23 cellular contexts compared by ENCODE assay signal in genomic region chr2:136927156-136927555, GRCh38.
DNase-seq lines count a peak whose midpoint lies in the region; ATAC-seq, FAIRE-seq and TF ChIP-seq lines count a peak whose summit lies in the region.
"Had no signal": no experiment of that assay in that cellular context is flagged by ENCODE, and none has a peak within 500 bp of the region (broad histone marks: within the 10 kb centered on the region; RNA-seq: fewer than 3 reads in every experiment).

No MANE protein-coding gene starts in this region.

- no peak overlapping the region for H2AFZ ChIP-seq in HepG2 (ENCODE audit: low read length)
- no peak overlapping the region for H2AFZ ChIP-seq in H1 (ENCODE audit: low read length)
- H2AFZ ChIP-seq: GM23338 had no signal

- H3K27me3 Mint-ChIP-seq in neural crest cell (ENCODE audit: low read depth), result peaks cover 15% of the 10 kb centered on the region

- H4K20me1 ChIP-seq in HepG2 (ENCODE audit: insufficient read depth, low read length), result no peaks in the 10 kb centered on the region
- no peaks in the 10 kb centered on the region for H4K20me1 ChIP-seq in H1 (replicated peaks in 1 of 2; ENCODE audit: control insufficient read depth in 1 of 2, insufficient read depth in 2 of 2, low read length in 2 of 2)

- 10% methylated on average over 3 of the region's 3 CpGs for WGBS in HepG2 (ENCODE audit: low lambda C conversion rate)
- 26% methylated on average over 3 of the region's 3 CpGs for WGBS in right lobe of liver (ENCODE audit: insufficient coverage, low coverage, low lambda C conversion rate, missing lambda C conversion rate)
- 59% methylated on average over 3 of the region's 3 CpGs; no CpG with 5 or more reads in 1 of the 2 experiments for WGBS in H1 (ENCODE audit: extremely low coverage in 1 of 2, insufficient coverage in 1 of 2, insufficient read length in 1 of 2, insufficient replicate concordance in 2 of 2, low coverage in 1 of 2, low lambda C conversion rate in 2 of 2, missing lambda C conversion rate in 1 of 2), 2 experiments

- H3K56ac ChIP-seq in H1 (replicated peaks; ENCODE audit: insufficient read length, low read depth, low read length), result no peak overlapping the region

- no peak overlapping the region for H3K23ac ChIP-seq in H1 (ENCODE audit: insufficient read length)

- no peaks in the 10 kb centered on the region for H3K79me1 ChIP-seq in H1 (ENCODE audit: low read depth, low read length)

- peaks cover 16% of the 10 kb centered on the region for H3K9me3 Mint-ChIP-seq in neural crest cell

- H3K18ac ChIP-seq in H1 (ENCODE audit: extremely low read depth, low read length), result no peak overlapping the region

- H3K4me2 ChIP-seq in HepG2 (ENCODE audit: low read depth, low read length), result no peak overlapping the region
- no peak overlapping the region for H3K4me2 ChIP-seq in H1 (ENCODE audit: insufficient read depth in 1 of 2, low read depth in 2 of 2, low read length in 2 of 2)
- H3K4me2 ChIP-seq: A549, GM23338 had no signal

- H4K5ac ChIP-seq in H1 (ENCODE audit: insufficient read length, low read depth, low read length), result no peak overlapping the region

- no peak for TF ChIP-seq CTCF in HepG2 (CRISPR knock-in tag; IDR thresholded peaks at IDR 0.05)
- no peak for TF ChIP-seq CTCF in right lobe of liver (IDR thresholded peaks at IDR 0.05)
- TF ChIP-seq CTCF in H1 (IDR thresholded peaks at IDR 0.05; ENCODE audit: control extremely low read depth in 1 of 3, insufficient read depth in 1 of 3, low read depth in 1 of 3, low read length in 3 of 3), result no peak
- no peak for TF ChIP-seq CTCF in neural crest cell (conservative IDR thresholded peaks at IDR 0.05)

- H4K8ac ChIP-seq in H1 (ENCODE audit: extremely low read depth, insufficient read depth, low read length), result no peak overlapping the region

- H3K27me3 ChIP-seq in HepG2 (ENCODE audit: control insufficient read depth in 1 of 2, insufficient read depth in 2 of 2, low read length in 2 of 2), result no peaks in the 10 kb centered on the region
- no peaks in the 10 kb centered on the region for H3K27me3 ChIP-seq in right lobe of liver
- H3K27me3 ChIP-seq in H1 (replicated peaks in 1 of 4; ENCODE audit: control insufficient read depth in 3 of 4, extremely low read depth in 1 of 4, insufficient read depth in 3 of 4, low read length in 3 of 4), result no peaks in the 10 kb centered on the region
- H3K27me3 ChIP-seq: BE2C had no signal

- H2BK20ac ChIP-seq in H1 (ENCODE audit: low read length), result no peak overlapping the region

- no peaks in the 10 kb centered on the region for H3K4me1 Mint-ChIP-seq in neural crest cell
- H3K4me1 Mint-ChIP-seq: CD4-positive, alpha-beta memory T cell had no signal

- H3K9me3 ChIP-seq in HepG2 (ENCODE audit: low read length) (no peaks in the 10 kb centered on the region), right lobe of liver (no peaks in the 10 kb centered on the region), H1 (ENCODE audit: insufficient read depth in 2 of 2, low read depth in 1 of 2, low read length in 1 of 2) (no peaks in the 10 kb centered on the region)
- H3K9me3 ChIP-seq: A549, BE2C, HAP-1 had no signal

- no peak overlapping the region for H3K27ac ChIP-seq in HepG2 (ENCODE audit: extremely low read length, insufficient read depth, low read length)
- H3K27ac ChIP-seq in right lobe of liver, result no peak overlapping the region
- H3K27ac ChIP-seq in H1 (ENCODE audit: low read depth, low read length), result no peak overlapping the region
- H3K27ac ChIP-seq: A549 had no signal

- POLR2A ChIA-PET in HepG2 (lab: Yijun Ruan, JAX) (no interaction called here), H1 (lab: Charles Lee; ENCODE audit: partially characterized antibody) (no interaction called here)

- H3K79me2 ChIP-seq in HepG2 (ENCODE audit: insufficient read depth, low read length) (no peaks in the 10 kb centered on the region), H1 (ENCODE audit: control insufficient read depth in 1 of 2, insufficient read depth in 2 of 2, low read length in 2 of 2) (no peaks in the 10 kb centered on the region)

- no peak overlapping the region for H2BK5ac ChIP-seq in H1 (ENCODE audit: low read depth, low read length)

- TF ChIP-seq EP300 in HepG2 (IDR thresholded peaks at IDR 0.05; ENCODE audit: low read depth in 2 of 2, low read length in 2 of 2) (no peak), HepG2 (CRISPR knock-in tag; IDR thresholded peaks at IDR 0.05; ENCODE audit: borderline replicate concordance) (no peak), H1 (IDR thresholded peaks at IDR 0.05; ENCODE audit: borderline replicate concordance in 1 of 2, low read depth in 2 of 2, low read length in 2 of 2) (no peak)

- H3K4me1 ChIP-seq in HepG2 (ENCODE audit: insufficient read depth, low read length), result no peaks in the 10 kb centered on the region
- no peaks in the 10 kb centered on the region for H3K4me1 ChIP-seq in right lobe of liver
- H3K4me1 ChIP-seq in H1 (replicated peaks in 1 of 4; ENCODE audit: control insufficient read depth in 3 of 4, insufficient read depth in 4 of 4, low read length in 3 of 4), result no peaks in the 10 kb centered on the region; a peak in 1 of 7 replicates
- H3K4me1 ChIP-seq: A549, BE2C, HAP-1 had no signal

- no peak overlapping the region for H2AK5ac ChIP-seq in H1 (ENCODE audit: low read depth, low read length)

- BruUV-seq in HepG2 (replicated peaks; lab: Mats Ljungman, UMichigan), result no TSS peak

- H3K27ac Mint-ChIP-seq in neural crest cell (ENCODE audit: unreplicated experiment), result peak overlapping the region; percentile 8
- H3K27ac Mint-ChIP-seq: CD4-positive, alpha-beta memory T cell; GM23338; HFFc6 had no signal

- no peak overlapping the region for H2BK12ac ChIP-seq in H1 (ENCODE audit: low read depth, low read length)

- no peak overlapping the region for H4K91ac ChIP-seq in H1 (replicated peaks; ENCODE audit: insufficient read length, low read length)

- ATAC-seq in HepG2 (no peak), right lobe of liver (no peak), GM21360 (IDR thresholded peaks at IDR 0.05; ENCODE audit: unreplicated experiment) (no peak), GM19351 (IDR thresholded peaks at IDR 0.05; ENCODE audit: unreplicated experiment) (no peak)
- ATAC-seq: A549, GM23338 had no signal

- FAIRE-seq in HepG2 (lab: Jason Lieb, UNC) (no peak), H1 (lab: Jason Lieb, UNC) (no peak)
- FAIRE-seq: A549, G401.6, GM12892, H54 had no signal

- no peak overlapping the region for H3K4ac ChIP-seq in H1 (replicated peaks; ENCODE audit: insufficient read length, low read depth, low read length)

- TF ChIP-seq RAD21 in HepG2 (CRISPR knock-in tag; IDR thresholded peaks at IDR 0.05), result no peak
- TF ChIP-seq RAD21 in H1 (IDR thresholded peaks at IDR 0.05 in 1 of 2, conservative IDR thresholded peaks at IDR 0.05 in 1 of 2; ENCODE audit: low read depth in 2 of 2, low read length in 2 of 2), result no peak

- intact Hi-C loops in HepG2 (cut with micrococcal nuclease; ENCODE audit: unreplicated experiment), result no loop called here
- intact Hi-C loops in right lobe of liver (cut with DNase I), result no loop called here

- no peak overlapping the region for H3K9ac ChIP-seq in HepG2 (ENCODE audit: insufficient read depth, low read depth, low read length)
- H3K9ac ChIP-seq in H1 (replicated peaks in 1 of 4; ENCODE audit: extremely low read depth in 1 of 4, low read depth in 3 of 4, low read length in 3 of 4), result no peak overlapping the region

- no peak overlapping the region for H3K14ac ChIP-seq in H1 (ENCODE audit: insufficient read length)

- H3K36me3 ChIP-seq in HepG2 (replicated peaks in 1 of 2; ENCODE audit: control insufficient read depth in 1 of 2, insufficient read depth in 2 of 2, low read length in 2 of 2) (no peaks in the 10 kb centered on the region), right lobe of liver (no peaks in the 10 kb centered on the region), H1 (ENCODE audit: control insufficient read depth in 2 of 4, insufficient read depth in 4 of 4, low read length in 3 of 4) (no peaks in the 10 kb centered on the region)
- H3K36me3 ChIP-seq: BE2C, HAP-1 had no signal

- DNase-seq in HepG2 (ENCODE audit: low spot score), result no peak
- no peak for DNase-seq in right lobe of liver
- DNase-seq in H1 (ENCODE audit: low read depth in 1 of 2, low spot score in 2 of 2), result no peak
- DNase-seq in neural crest cell (ENCODE audit: low read depth, low spot score), result no peak
- DNase-seq: 8988T; ACHN; AML-193; BE2C; C1 segment of cervical spinal cord; Calu3; CD4-positive, alpha-beta memory T cell; COR-L47; DMS153; DND-41; HFFc6 had no signal

- CTCF ChIA-PET in HepG2 (lab: Yijun Ruan, JAX; ENCODE audit: low intra/inter-chr PET ratio, low total read pairs) (no interaction called here), H1 (lab: Charles Lee; ENCODE audit: partially characterized antibody) (interaction anchor here (0.6 kb wide), 1 partner anchor 214 kb away, joined by 3 read pairs; no protein-coding TSS in a partner anchor)

- in situ Hi-C loops in HepG2 (cut with HindIII; ENCODE audit: extremely low pct_ligation_motif_present, low pct_unique_long_range_greater_than_20kb), result no loop called here

- H3K4me3 ChIP-seq in HepG2 (replicated peaks in 1 of 3; ENCODE audit: insufficient read depth in 1 of 3, low read depth in 2 of 3, low read length in 3 of 3), result no peak overlapping the region
- no peak overlapping the region for H3K4me3 ChIP-seq in right lobe of liver
- H3K4me3 ChIP-seq in H1 (ENCODE audit: extremely low read depth in 1 of 4, insufficient read depth in 2 of 4, low read depth in 3 of 4, low read length in 4 of 4), result no peak overlapping the region
- H3K4me3 ChIP-seq: A549, GM23338, HAP-1 had no signal

- no peak overlapping the region for H2BK15ac ChIP-seq in H1 (ENCODE audit: low read length)

- no peak overlapping the region for H3K4me3 Mint-ChIP-seq in neural crest cell
- H3K4me3 Mint-ChIP-seq: CD4-positive, alpha-beta memory T cell; GM23338; HFFc6 had no signal

- H3K23me2 ChIP-seq in H1 (ENCODE audit: low read depth, low read length), result no peaks in the 10 kb centered on the region

- no peak for TF ChIP-seq POLR2A in HepG2 (IDR thresholded peaks at IDR 0.05; ENCODE audit: insufficient read depth in 1 of 2, low read depth in 2 of 2, low read length in 2 of 2)
- no peak for TF ChIP-seq POLR2A in right lobe of liver (IDR thresholded peaks at IDR 0.05)
- TF ChIP-seq POLR2A in H1 (IDR thresholded peaks at IDR 0.05; ENCODE audit: control extremely low read depth in 1 of 2, low read depth in 2 of 2, low read length in 2 of 2), result no peak

- H2BK120ac ChIP-seq in H1 (replicated peaks; ENCODE audit: low read depth, low read length), result no peak overlapping the region

- H3K36me3 Mint-ChIP-seq in neural crest cell (ENCODE audit: low read depth), result no peaks in the 10 kb centered on the region
- H3K36me3 Mint-ChIP-seq: CD4-positive, alpha-beta memory T cell had no signal

TF ChIP-seq in HepG2, 621 proteins besides CTCF, POLR2A, EP300 and RAD21 (continues in another document):
- TF ChIP-seq CEBPB (IDR thresholded peaks at IDR 0.05; ENCODE audit: borderline replicate concordance, low read depth, low read length), result peak; percentile 60; the same call in 1 of the 2 replicates

TF ChIP-seq in H1, 55 proteins besides CTCF, POLR2A, EP300 and RAD21:
- no peak for TF ChIP-seq GTF2F1 (IDR thresholded peaks at IDR 0.05; ENCODE audit: borderline replicate concordance, low read depth, low read length)
- peak; percentile 79 for TF ChIP-seq CEBPB (IDR thresholded peaks at IDR 0.05; ENCODE audit: low read depth, low read length)

Comparison
In these comparisons a context has a peak if more than half of its experiments do, and no peak if none do; other contexts are left out.
1. Of the 41 proteins assayed by ChIP-seq in both HepG2 and H1: peak only in HepG2: none; only in H1: none; in both: CEBPB; in neither: 40.